8 cellular contexts compared by ENCODE assay signal in the genomic region with DNA sequence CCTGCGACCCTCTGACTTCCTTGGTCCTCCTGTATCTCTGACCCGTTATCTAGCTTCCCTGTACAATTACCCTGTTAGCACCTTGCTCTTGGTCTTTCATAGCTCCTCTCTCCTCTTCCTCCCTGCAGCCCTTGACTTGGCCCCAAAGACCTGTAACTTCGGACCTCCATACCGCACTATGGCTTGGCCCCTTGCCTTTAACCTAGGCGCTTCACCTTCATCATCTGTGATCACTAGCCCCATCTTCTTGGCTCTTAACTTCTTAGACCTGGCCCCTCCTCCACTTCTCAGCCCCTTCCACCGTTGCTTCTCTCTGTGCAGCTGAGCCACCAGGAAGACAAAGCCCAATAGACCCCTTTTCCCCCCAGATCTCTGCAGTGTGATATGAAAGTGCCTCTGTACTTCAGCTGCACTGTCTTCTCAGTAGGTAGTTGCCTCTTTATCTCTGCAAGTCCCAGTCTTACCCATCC. TPM values are rescaled to one million over a fixed set of nuclear protein-coding genes. Genes with fewer than 3 reads are reported as not detected.
DNase-seq lines count a peak whose midpoint lies in the region; ATAC-seq and TF ChIP-seq lines count a peak whose summit lies in the region.

No MANE protein-coding gene starts in this region.

- 4% methylated on average over 6 of the region's 6 CpGs for WGBS in right lobe of liver (ENCODE audit: insufficient coverage, low coverage, low lambda C conversion rate, missing lambda C conversion rate)

- intact Hi-C loops in right lobe of liver (cut with DNase I) (no loop called here), upper lobe of right lung (cut with DNase I) (no loop called here)

- H3K27me3 ChIP-seq in right lobe of liver, result no peaks in the 10 kb centered on the region
- H3K27me3 ChIP-seq in upper lobe of right lung, result no peaks in the 10 kb centered on the region

- H3K4me1 ChIP-seq in right lobe of liver (peaks cover 0 to 20% (median 4%) of the 10 kb centered on the region in 4 donors), upper lobe of right lung (peaks cover 16% of the 10 kb centered on the region)

- H3K27ac ChIP-seq in angular gyrus (ENCODE audit: low read depth, low read length), result peak overlapping the region; percentile 46
- peak overlapping the region; percentile 75 to 86 (median 85) for H3K27ac ChIP-seq in right lobe of liver
- H3K27ac ChIP-seq in upper lobe of right lung, result peak overlapping the region; percentile 89

- H3K27ac Mint-ChIP-seq in stimulated activated naive CD8-positive, alpha-beta T cell treated with anti-CD3 and anti-CD28 coated beads, Interleukin-15, Interleukin-2, amounts not matched to agents 100 ng/mL and 50 ng/mL, for 24 hours, result peak overlapping the region; percentile 88

- H3K9me3 ChIP-seq in right lobe of liver (no peaks in the 10 kb centered on the region), upper lobe of right lung (no peaks in the 10 kb centered on the region)

- H3K9me3 Mint-ChIP-seq in stimulated activated naive CD8-positive, alpha-beta T cell treated with anti-CD3 and anti-CD28 coated beads, Interleukin-15, Interleukin-2, amounts not matched to agents 100 ng/mL and 50 ng/mL, for 24 hours, result no peaks in the 10 kb centered on the region

- H3K4me1 Mint-ChIP-seq in stimulated activated naive CD8-positive, alpha-beta T cell treated with anti-CD3 and anti-CD28 coated beads, Interleukin-15, Interleukin-2, amounts not matched to agents 100 ng/mL and 50 ng/mL, for 24 hours (ENCODE audit: low read depth), result peaks cover 42% of the 10 kb centered on the region

- H3K36me3 ChIP-seq in right lobe of liver (peaks cover 0 to 19% (median 6%) of the 10 kb centered on the region in 4 donors), upper lobe of right lung (peaks cover 20% of the 10 kb centered on the region)

- TF ChIP-seq CTCF in right lobe of liver (IDR thresholded peaks at IDR 0.05), result no peak
- no peak for TF ChIP-seq CTCF in upper lobe of right lung (IDR thresholded peaks at IDR 0.05)

- in situ Hi-C loops in KBM-7 (cut with MboI; ENCODE audit: low pct_unique_long_range_greater_than_20kb, low sequenced_read_pairs), result no loop called here

- DNase-seq in stimulated activated naive CD8-positive, alpha-beta T cell treated with anti-CD3 and anti-CD28 coated beads, Interleukin-15, Interleukin-2, amounts not matched to agents 100 U/mL and 50 U/mL, for 24 hours, result no peak
- DNase-seq in right lobe of liver (no peak), upper lobe of right lung (no peak), medulla oblongata (ENCODE audit: extremely low spot score) (no peak), KBM-7 (no peak)
- DNase-seq in activated CD8-positive, alpha-beta memory T cell treated with anti-CD3 and anti-CD28 coated beads, Interleukin-2, amount 50 U/mL, for 4 hours, result no peak

- peak overlapping the region; percentile 90 to 97 (median 94) for H3K4me3 ChIP-seq in right lobe of liver
- H3K4me3 ChIP-seq in upper lobe of right lung, result peak overlapping the region; percentile 98

- TF ChIP-seq POLR2A in right lobe of liver (IDR thresholded peaks at IDR 0.05), result no peak

- H3K27me3 Mint-ChIP-seq in stimulated activated naive CD8-positive, alpha-beta T cell treated with anti-CD3 and anti-CD28 coated beads, Interleukin-15, Interleukin-2, amounts not matched to agents 100 ng/mL and 50 ng/mL, for 24 hours, result no peaks in the 10 kb centered on the region

- peak overlapping the region; percentile 92 for H3K4me3 Mint-ChIP-seq in stimulated activated naive CD8-positive, alpha-beta T cell treated with anti-CD3 and anti-CD28 coated beads, Interleukin-15, Interleukin-2, amounts not matched to agents 100 ng/mL and 50 ng/mL, for 24 hours

- H3K36me3 Mint-ChIP-seq in stimulated activated naive CD8-positive, alpha-beta T cell treated with anti-CD3 and anti-CD28 coated beads, Interleukin-15, Interleukin-2, amounts not matched to agents 100 ng/mL and 50 ng/mL, for 24 hours (ENCODE audit: low read depth), result peaks cover 35% of the 10 kb centered on the region

- ATAC-seq in stimulated activated naive CD8-positive, alpha-beta T cell treated with anti-CD3 and anti-CD28 coated beads, Interleukin-15, Interleukin-2, amounts not matched to agents 100 U/mL and 50 U/mL, for 24 hours, result no peak
- ATAC-seq in right lobe of liver (no peak), upper lobe of right lung (no peak)

RNA-seq across cellular contexts. Expression of a gene that starts 0.7 kb away (rescaled TPM):
- total RNA-seq in right lobe of liver, result 1 to 10 TPM; 5.0 to 9.5 (median 7.2) TPM
- 8.2 TPM for total RNA-seq in upper lobe of right lung

RNA-seq across cellular contexts. Expression of a gene that starts 29.9 kb away (rescaled TPM):
- total RNA-seq in right lobe of liver, result 10 to 100 TPM in 3 of 6 experiments, 1 to 10 TPM in 3; 6.0 to 12.8 (median 10.6) TPM
- 19.4 TPM for total RNA-seq in upper lobe of right lung

RNA-seq across cellular contexts. Expression of a gene that starts 30.2 kb away (rescaled TPM):
- total RNA-seq in right lobe of liver, result 10 to 100 TPM in 4 of 6 experiments, 1 to 10 TPM in 2; 6.6 to 16.2 (median 13.9) TPM
- total RNA-seq in upper lobe of right lung, result 18.2 TPM
